In the genomic region with DNA sequence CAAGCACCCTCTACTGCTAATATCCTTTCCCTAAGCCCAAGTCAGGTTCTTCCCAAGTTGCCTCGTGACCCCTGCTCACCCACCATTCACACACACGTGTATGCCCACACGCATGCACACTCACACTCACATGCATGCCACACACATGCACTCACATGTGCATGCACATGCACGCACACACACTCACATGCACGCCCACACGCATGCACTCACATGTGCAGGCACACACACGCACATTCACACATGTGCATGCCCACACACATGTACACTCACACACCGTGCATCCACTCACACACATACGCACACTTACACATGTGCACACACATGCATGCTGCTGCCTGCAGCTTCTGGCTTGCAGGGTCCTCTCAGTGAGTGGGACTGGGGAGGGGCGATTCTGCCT, we compare ENCODE assay signal across 12 cellular contexts.
DNase-seq lines count a peak whose midpoint lies in the region; ATAC-seq, FAIRE-seq and TF ChIP-seq lines count a peak whose summit lies in the region.
"Had no signal": no experiment of that assay in that cellular context is flagged by ENCODE, and none has a peak within 500 bp of the region (broad histone marks: within the 10 kb centered on the region; RNA-seq: fewer than 3 reads in every experiment).

No MANE protein-coding gene starts in this region.

- H2AFZ ChIP-seq in IMR-90 (replicated peaks; ENCODE audit: low read length, poor library complexity) (peak overlapping the region; percentile 61), H1 (ENCODE audit: low read length) (no peak overlapping the region)

- DNase-seq in Caco-2 (no peak), IMR-90 (no peak), H1 (ENCODE audit: low read depth in 1 of 2, low spot score in 2 of 2) (no peak), pancreas (no peak), HCEC 1CT (no peak), mesothelial cell of epicardium (ENCODE audit: low spot score in 2 of 2, unreplicated experiment in 2 of 2) (no peak)
- DNase-seq: NCI-H187; NK-92 treated with Interleukin-12 subunit alpha and Interleukin-12 subunit beta, amount 100 ng/mL, for 24 hours; SIG-M5 had no signal

- H3K18ac ChIP-seq in IMR-90 (ENCODE audit: low read depth, low read length) (no peak overlapping the region), H1 (ENCODE audit: extremely low read depth, low read length) (no peak overlapping the region)

- peaks cover 32% of the 10 kb centered on the region for H3K36me3 Mint-ChIP-seq in Caco-2 (ENCODE audit: insufficient read depth, unreplicated experiment)
- H3K36me3 Mint-ChIP-seq in mesothelial cell of epicardium, result peaks cover 8% of the 10 kb centered on the region
- H3K36me3 Mint-ChIP-seq: CD8-positive, alpha-beta T cell had no signal

- no peak overlapping the region for H3K14ac ChIP-seq in IMR-90 (replicated peaks; ENCODE audit: low read depth, low read length)
- no peak overlapping the region for H3K14ac ChIP-seq in H1 (ENCODE audit: insufficient read length)

- H3K4me2 ChIP-seq in IMR-90 (ENCODE audit: low read depth, low read length), result no peak overlapping the region
- no peak overlapping the region for H3K4me2 ChIP-seq in H1 (ENCODE audit: insufficient read depth in 1 of 2, low read depth in 2 of 2, low read length in 2 of 2)

- H3K9me3 ChIP-seq in Caco-2 (no peaks in the 10 kb centered on the region), IMR-90 (ENCODE audit: control insufficient read depth, insufficient read depth, low read length) (no peaks in the 10 kb centered on the region), H1 (ENCODE audit: insufficient read depth in 2 of 2, low read depth in 1 of 2, low read length in 1 of 2) (no peaks in the 10 kb centered on the region), pancreas (no peaks in the 10 kb centered on the region)

- H4K20me1 ChIP-seq in IMR-90 (ENCODE audit: insufficient read depth, low read length), result peaks cover 94% of the 10 kb centered on the region
- H4K20me1 ChIP-seq in H1 (replicated peaks in 1 of 2; ENCODE audit: control insufficient read depth in 1 of 2, insufficient read depth in 2 of 2, low read length in 2 of 2), result peaks cover 0 to 26% of the 10 kb centered on the region in 2 experiments

- no peak overlapping the region for H4K91ac ChIP-seq in IMR-90 (ENCODE audit: insufficient read depth, low read depth, low read length)
- peak overlapping the region; percentile 96 for H4K91ac ChIP-seq in H1 (replicated peaks; ENCODE audit: insufficient read length, low read length)

- no peak overlapping the region for H2BK15ac ChIP-seq in IMR-90 (ENCODE audit: low read depth, low read length)
- no peak overlapping the region for H2BK15ac ChIP-seq in H1 (ENCODE audit: low read length)

- H3K56ac ChIP-seq in IMR-90 (ENCODE audit: extremely low read depth, insufficient read depth, low read length), result no peak overlapping the region
- no peak overlapping the region for H3K56ac ChIP-seq in H1 (replicated peaks; ENCODE audit: insufficient read length, low read depth, low read length)

- H3K23ac ChIP-seq in IMR-90 (ENCODE audit: low read depth, low read length) (no peak overlapping the region), H1 (ENCODE audit: insufficient read length) (no peak overlapping the region)

- H3K27me3 ChIP-seq in Caco-2 (replicated peaks; ENCODE audit: control insufficient read depth, insufficient read depth, low read length) (no peaks in the 10 kb centered on the region), IMR-90 (ENCODE audit: control insufficient read depth, insufficient read depth, low read length) (no peaks in the 10 kb centered on the region), H1 (replicated peaks in 1 of 4; ENCODE audit: control insufficient read depth in 3 of 4, extremely low read depth in 1 of 4, insufficient read depth in 3 of 4, low read length in 3 of 4) (no peaks in the 10 kb centered on the region), pancreas (no peaks in the 10 kb centered on the region)

- no peaks in the 10 kb centered on the region for H3K23me2 ChIP-seq in H1 (ENCODE audit: low read depth, low read length)

- H2BK120ac ChIP-seq in IMR-90 (ENCODE audit: low read depth, low read length) (no peak overlapping the region), H1 (replicated peaks; ENCODE audit: low read depth, low read length) (peak overlapping the region; percentile 70)

- H3K79me1 ChIP-seq in IMR-90 (ENCODE audit: low read depth in 1 of 2, low read length in 2 of 2) (peaks cover 0 to 74% of the 10 kb centered on the region in 2 experiments; a peak in 3 of 4 replicates), H1 (ENCODE audit: low read depth, low read length) (peaks cover 27% of the 10 kb centered on the region)

- H3K27ac Mint-ChIP-seq in Caco-2 (ENCODE audit: unreplicated experiment) (peak overlapping the region; percentile 20), mesothelial cell of epicardium (no peak overlapping the region)
- H3K27ac Mint-ChIP-seq: CD8-positive, alpha-beta T cell had no signal

- H2AK5ac ChIP-seq in IMR-90 (ENCODE audit: low read depth, low read length) (peak overlapping the region; percentile 43; the same call in 1 of the 2 replicates), H1 (ENCODE audit: low read depth, low read length) (peak overlapping the region; percentile 57; the same call in 1 of the 2 replicates)

- TF ChIP-seq CTCF in Caco-2 (IDR thresholded peaks at IDR 0.05; ENCODE audit: insufficient read depth in 1 of 2, low read depth in 1 of 2, low read length in 1 of 2, severe bottlenecking in 1 of 2, unreplicated experiment in 1 of 2) (no peak), IMR-90 (conservative IDR thresholded peaks at IDR 0.05; ENCODE audit: low read depth, low read length) (no peak), H1 (IDR thresholded peaks at IDR 0.05; ENCODE audit: control extremely low read depth in 1 of 3, insufficient read depth in 1 of 3, low read depth in 1 of 3, low read length in 3 of 3) (no peak), pancreas (IDR thresholded peaks at IDR 0.05) (no peak), mesothelial cell of epicardium (IDR thresholded peaks at IDR 0.05; ENCODE audit: unreplicated experiment) (no peak)

- H2BK20ac ChIP-seq in IMR-90 (ENCODE audit: low read depth, low read length) (no peak overlapping the region), H1 (ENCODE audit: low read length) (no peak overlapping the region)

- H2BK12ac ChIP-seq in H1 (ENCODE audit: low read depth, low read length), result peak overlapping the region; percentile 32; the same call in 1 of the 2 replicates

- H3K4me3 ChIP-seq in Caco-2 (ENCODE audit: low read depth, low read length), result no peak overlapping the region
- no peak overlapping the region for H3K4me3 ChIP-seq in IMR-90 (ENCODE audit: insufficient read depth, low read depth, low read length)
- H3K4me3 ChIP-seq in H1 (ENCODE audit: extremely low read depth in 1 of 4, insufficient read depth in 2 of 4, low read depth in 3 of 4, low read length in 4 of 4), result no peak overlapping the region
- H3K4me3 ChIP-seq in pancreas, result no peak overlapping the region

- H3K4me1 ChIP-seq in Caco-2, result peaks cover 33% of the 10 kb centered on the region
- peaks cover 49% of the 10 kb centered on the region for H3K4me1 ChIP-seq in IMR-90 (ENCODE audit: control insufficient read depth, insufficient read depth, low read length)
- H3K4me1 ChIP-seq in H1 (replicated peaks in 1 of 4; ENCODE audit: control insufficient read depth in 3 of 4, insufficient read depth in 4 of 4, low read length in 3 of 4), result peaks cover 0 to 18% (median 6%) of the 10 kb centered on the region in 4 experiments; a peak in 5 of 7 replicates
- H3K4me1 ChIP-seq in pancreas, result peaks cover 53 to 61% (median 58%) of the 10 kb centered on the region in 3 donors

- no peaks in the 10 kb centered on the region for H3K9me3 Mint-ChIP-seq in Caco-2 (ENCODE audit: unreplicated experiment)
- H3K9me3 Mint-ChIP-seq in mesothelial cell of epicardium, result no peaks in the 10 kb centered on the region
- H3K9me3 Mint-ChIP-seq: CD8-positive, alpha-beta T cell had no signal

- H4K8ac ChIP-seq in IMR-90 (ENCODE audit: low read depth in 2 of 2, low read length in 2 of 2) (no peak overlapping the region), H1 (ENCODE audit: extremely low read depth, insufficient read depth, low read length) (peak overlapping the region; percentile 4; the same call in 1 of the 2 replicates)

- POLR2A ChIA-PET in Caco-2 (lab: Charles Lee), result no interaction called here
- POLR2A ChIA-PET in IMR-90 (lab: Charles Lee; ENCODE audit: unreplicated experiment), result no interaction called here
- POLR2A ChIA-PET in H1 (lab: Charles Lee; ENCODE audit: partially characterized antibody), result no interaction called here

- no TSS peak for BruUV-seq in Caco-2 (replicated peaks; lab: Mats Ljungman, UMichigan)
- no TSS peak for BruUV-seq in IMR-90 (replicated peaks; lab: Mats Ljungman, UMichigan)

- no peak for TF ChIP-seq EP300 in H1 (IDR thresholded peaks at IDR 0.05; ENCODE audit: borderline replicate concordance in 1 of 2, low read depth in 2 of 2, low read length in 2 of 2)

- FAIRE-seq in H1 (lab: Jason Lieb, UNC) (no peak), pancreas (lab: Jason Lieb, UNC) (no peak)
- FAIRE-seq: D721Med had no signal

- WGBS in IMR-90 (ENCODE audit: extremely low coverage in 2 of 2, insufficient read length in 1 of 2), 2 experiments, result 99% methylated on average over 7 of the region's 10 CpGs; no CpG with 5 or more reads in 1 of the 2 experiments
- 86% methylated on average over 10 of the region's 10 CpGs; no CpG with 5 or more reads in 1 of the 2 experiments for WGBS in H1 (ENCODE audit: extremely low coverage in 1 of 2, insufficient coverage in 1 of 2, insufficient read length in 1 of 2, insufficient replicate concordance in 2 of 2, low coverage in 1 of 2, low lambda C conversion rate in 2 of 2, missing lambda C conversion rate in 1 of 2), 2 experiments
- WGBS in pancreas, 2 donors, result 89 to 90% methylated on average over 10 of the region's 10 CpGs

- H3K79me2 ChIP-seq in H1 (ENCODE audit: control insufficient read depth in 1 of 2, insufficient read depth in 2 of 2, low read length in 2 of 2), result peaks cover 0 to 21% of the 10 kb centered on the region in 2 experiments; a peak in 2 of 4 replicates

- intact Hi-C loops in Caco-2 (cut with micrococcal nuclease; ENCODE audit: unreplicated experiment) (no loop called here), IMR-90 (cut with micrococcal nuclease) (no loop called here), pancreas (cut with DNase I) (no loop called here)

- H3K27ac ChIP-seq in IMR-90 (ENCODE audit: insufficient read depth, low read length), result no peak overlapping the region
- H3K27ac ChIP-seq in H1 (ENCODE audit: low read depth, low read length), result no peak overlapping the region
- H3K27ac ChIP-seq in pancreas, result peak overlapping the region in 3 of 4 donors; percentile 54 to 95 (median 78)

- no peak for ATAC-seq in IMR-90 (ENCODE audit: low read depth)
- ATAC-seq in pancreas, result no peak
- ATAC-seq in HG02870 (IDR thresholded peaks at IDR 0.05; ENCODE audit: unreplicated experiment), result no peak
- ATAC-seq: CD8-positive, alpha-beta T cell had no signal

- H2BK5ac ChIP-seq in IMR-90 (ENCODE audit: low read depth, low read length, poor library complexity, severe bottlenecking) (no peak overlapping the region), H1 (ENCODE audit: low read depth, low read length) (peak overlapping the region; percentile 79)

- H3K9ac ChIP-seq in IMR-90 (ENCODE audit: low read depth, low read length) (no peak overlapping the region), H1 (replicated peaks in 1 of 4; ENCODE audit: extremely low read depth in 1 of 4, low read depth in 3 of 4, low read length in 3 of 4) (no peak overlapping the region)

- H3K4me1 Mint-ChIP-seq in Caco-2 (ENCODE audit: low read depth, unreplicated experiment) (peaks cover 30% of the 10 kb centered on the region), mesothelial cell of epicardium (peaks cover 12% of the 10 kb centered on the region)

- in situ Hi-C loops in IMR-90 (cut with MboI; ENCODE audit: low sequenced_read_pairs), result no loop called here

- H3K36me3 ChIP-seq in Caco-2 (ENCODE audit: control insufficient read depth, insufficient read depth, low read length), result peaks cover 2% of the 10 kb centered on the region; the same call in 1 of the 2 replicates
- H3K36me3 ChIP-seq in IMR-90 (ENCODE audit: control insufficient read depth, insufficient read depth, low read length), result peaks cover 39% of the 10 kb centered on the region
- no peaks in the 10 kb centered on the region for H3K36me3 ChIP-seq in H1 (ENCODE audit: control insufficient read depth in 2 of 4, insufficient read depth in 4 of 4, low read length in 3 of 4)
- no peaks in the 10 kb centered on the region for H3K36me3 ChIP-seq in pancreas

- TF ChIP-seq POLR2A in IMR-90 (IDR thresholded peaks at IDR 0.05; ENCODE audit: low read depth, low read length) (no peak), H1 (IDR thresholded peaks at IDR 0.05; ENCODE audit: control extremely low read depth in 1 of 2, low read depth in 2 of 2, low read length in 2 of 2) (no peak)

- H2AK9ac ChIP-seq in IMR-90 (replicated peaks; ENCODE audit: low read depth, low read length, poor library complexity), result peak overlapping the region; percentile 35

- no peak overlapping the region for H4K5ac ChIP-seq in IMR-90 (ENCODE audit: low read depth, low read length)
- H4K5ac ChIP-seq in H1 (ENCODE audit: insufficient read length, low read depth, low read length), result no peak overlapping the region

- TF ChIP-seq RAD21 in IMR-90 (IDR thresholded peaks at IDR 0.05; ENCODE audit: low read length) (no peak), H1 (IDR thresholded peaks at IDR 0.05 in 1 of 2, conservative IDR thresholded peaks at IDR 0.05 in 1 of 2; ENCODE audit: low read depth in 2 of 2, low read length in 2 of 2) (no peak)

- peaks cover 65% of the 10 kb centered on the region for H3K9me1 ChIP-seq in IMR-90 (ENCODE audit: insufficient read depth, low read length)

- H3K4me3 Mint-ChIP-seq in Caco-2 (ENCODE audit: unreplicated experiment) (no peak overlapping the region), mesothelial cell of epicardium (no peak overlapping the region)
- H3K4me3 Mint-ChIP-seq: CD8-positive, alpha-beta T cell had no signal

- H3K27me3 Mint-ChIP-seq in Caco-2 (ENCODE audit: insufficient read depth, unreplicated experiment) (no peaks in the 10 kb centered on the region), mesothelial cell of epicardium (ENCODE audit: low read depth) (no peaks in the 10 kb centered on the region)

- dilution Hi-C loops in IMR-90 (cut with HindIII; ENCODE audit: low sequenced_read_pairs, unreplicated experiment), result no loop called here

- CTCF ChIA-PET in Caco-2 (lab: Charles Lee), result interaction anchor here (1.4 kb wide), 1 partner anchor 186 kb away, joined by 6 read pairs; a partner anchor contains a TSS
- CTCF ChIA-PET in IMR-90 (lab: Yijun Ruan, JAX), result no interaction called here
- CTCF ChIA-PET in H1 (lab: Charles Lee; ENCODE audit: partially characterized antibody), result interaction anchor here (1.0 to 3.1 kb wide), 2 partner anchors 9 to 46 kb away, joined by 4 to 13 read pairs; no protein-coding TSS in a partner anchor

- H3K4ac ChIP-seq in IMR-90 (ENCODE audit: low read depth, low read length), result no peak overlapping the region
- H3K4ac ChIP-seq in H1 (replicated peaks; ENCODE audit: insufficient read length, low read depth, low read length), result peak overlapping the region; percentile 99

Comparison
In these comparisons a context has a peak if more than half of its experiments do, and no peak if none do; other contexts are left out.
1. H3K27ac ChIP-seq: peak in pancreas (3 of 4); none in IMR-90 (single experiment) and H1 (single experiment).